In genomic region chr19:813359-814107, GRCh38 we compare ENCODE assay signal across 18 cellular contexts. TPM values are rescaled to one million over a fixed set of nuclear protein-coding genes. Genes with fewer than 3 reads are reported as not detected.
DNase-seq lines count a peak whose midpoint lies in the region; ATAC-seq and TF ChIP-seq lines count a peak whose summit lies in the region.
"Had no signal": no experiment of that assay in that cellular context is flagged by ENCODE, and none has a peak within 500 bp of the region (broad histone marks: within the 10 kb centered on the region; RNA-seq: fewer than 3 reads in every experiment).

No MANE protein-coding gene starts in this region.

- in situ Hi-C loops in GM18951 (cut with MboI; ENCODE audit: low sequenced_read_pairs, unreplicated experiment) = no loop called here

- TF ChIP-seq POLR2A in GM18951 (IDR thresholded peaks at IDR 0.05; ENCODE audit: extremely low read depth, insufficient read depth, insufficient read length) = peak; percentile 6

- H3K36me3 Mint-ChIP-seq in activated naive CD8-positive, alpha-beta T cell treated with anti-CD3 and anti-CD28 coated beads, Interleukin-2, amount 50 U/mL, for 24 hours (ENCODE audit: low read depth) = peaks cover 46% of the 10 kb centered on the region
- peaks cover 30% of the 10 kb centered on the region for H3K36me3 Mint-ChIP-seq in neural crest cell (ENCODE audit: low read depth)

- ATAC-seq in activated naive CD8-positive, alpha-beta T cell treated with anti-CD3 and anti-CD28 coated beads, Interleukin-2, amount 50 U/mL, for 24 hours = peak; percentile 3

- peak; percentile 38 for DNase-seq in ELR (ENCODE audit: low read depth)
- no peak for DNase-seq in activated naive CD8-positive, alpha-beta T cell treated with anti-CD3 and anti-CD28 coated beads, Interleukin-2, amount 50 U/mL, for 24 hours
- no peak for DNase-seq in neural crest cell (ENCODE audit: low read depth, low spot score)
- no peak for DNase-seq in NCI-H1092 treated with DMSO at 0.1 percent for 48 hours (lab: John Stamatoyannopoulos, UW)
- DNase-seq in NOMO-1 treated with DMSO at 0.1 percent for 48 hours (lab: John Stamatoyannopoulos, UW; ENCODE audit: unreplicated experiment) = no peak
- DNase-seq in amygdala (lab: John Stamatoyannopoulos, UW) = no peak
- no peak for DNase-seq in effector CD8-positive, alpha-beta T cell (lab: John Stamatoyannopoulos, UW)
- DNase-seq: activated CD4-positive, alpha-beta T cell treated with anti-CD3 and anti-CD28 coated beads, Interleukin-2, amount 50 U/mL, for 48 hours; activated T-cell treated with anti-CD3 and anti-CD28 coated beads, Interleukin-2, amount 50 U/mL, for 1 hour; BE2C; EL; esophagus squamous epithelium; naive B cell; stimulated activated CD4-positive, alpha-beta T cell treated with anti-CD3 and anti-CD28 coated beads, Interleukin-2, amount 100 ng/mL, for 48 hours had no signal

- H3K4me3 Mint-ChIP-seq in activated naive CD8-positive, alpha-beta T cell treated with anti-CD3 and anti-CD28 coated beads, Interleukin-2, amount 50 U/mL, for 24 hours = no peak overlapping the region
- peak overlapping the region; percentile 77 for H3K4me3 Mint-ChIP-seq in neural crest cell

- H3K4me1 Mint-ChIP-seq in activated naive CD8-positive, alpha-beta T cell treated with anti-CD3 and anti-CD28 coated beads, Interleukin-2, amount 50 U/mL, for 24 hours = no peaks in the 10 kb centered on the region
- no peaks in the 10 kb centered on the region for H3K4me1 Mint-ChIP-seq in neural crest cell

- H3K27me3 Mint-ChIP-seq in activated naive CD8-positive, alpha-beta T cell treated with anti-CD3 and anti-CD28 coated beads, Interleukin-2, amount 50 U/mL, for 24 hours = no peaks in the 10 kb centered on the region
- peaks cover 14% of the 10 kb centered on the region for H3K27me3 Mint-ChIP-seq in neural crest cell (ENCODE audit: low read depth)
- H3K27me3 Mint-ChIP-seq: naive B cell had no signal

- H3K9me3 Mint-ChIP-seq in activated naive CD8-positive, alpha-beta T cell treated with anti-CD3 and anti-CD28 coated beads, Interleukin-2, amount 50 U/mL, for 24 hours = peaks cover 12% of the 10 kb centered on the region
- peaks cover 7% of the 10 kb centered on the region for H3K9me3 Mint-ChIP-seq in neural crest cell

- TF ChIP-seq CTCF in neural crest cell (conservative IDR thresholded peaks at IDR 0.05) = no peak

- no peak overlapping the region for H3K27ac Mint-ChIP-seq in activated naive CD8-positive, alpha-beta T cell treated with anti-CD3 and anti-CD28 coated beads, Interleukin-2, amount 50 U/mL, for 24 hours
- no peak overlapping the region for H3K27ac Mint-ChIP-seq in neural crest cell (ENCODE audit: unreplicated experiment)

RNA-seq across cellular contexts. Expression of gene PLPPR3, which starts 8.2 kb away (rescaled TPM):
- 46.3 and 50.9 TPM in 2 replicates for total RNA-seq in neural crest cell
- total RNA-seq: esophagus squamous epithelium, MCF 10A had no signal

RNA-seq across cellular contexts. Expression of gene AZU1, which starts 14.1 kb away (rescaled TPM):
- 0.30 and 0.68 TPM in 2 replicates for total RNA-seq in neural crest cell
- total RNA-seq: esophagus squamous epithelium, glomerular endothelial cell, lung microvascular endothelial cell, MCF 10A had no signal

RNA-seq across cellular contexts. Expression of gene PTBP1, which starts 16.3 kb away (rescaled TPM):
- total RNA-seq in neural crest cell = 674 and 701 TPM in 2 replicates

RNA-seq across cellular contexts. Expression of gene PRTN3, which starts 27.3 kb away (rescaled TPM):
- not detected in 2 replicates for total RNA-seq in neural crest cell
- total RNA-seq: esophagus squamous epithelium, glomerular endothelial cell, lung microvascular endothelial cell, MCF 10A had no signal

RNA-seq across cellular contexts. Expression of gene ELANE, which starts 38.6 kb away (rescaled TPM):
- not detected in 2 replicates for total RNA-seq in neural crest cell
- total RNA-seq: glomerular endothelial cell, lung microvascular endothelial cell, MCF 10A had no signal
